24 cellular contexts compared by ENCODE assay signal in the genomic region with DNA sequence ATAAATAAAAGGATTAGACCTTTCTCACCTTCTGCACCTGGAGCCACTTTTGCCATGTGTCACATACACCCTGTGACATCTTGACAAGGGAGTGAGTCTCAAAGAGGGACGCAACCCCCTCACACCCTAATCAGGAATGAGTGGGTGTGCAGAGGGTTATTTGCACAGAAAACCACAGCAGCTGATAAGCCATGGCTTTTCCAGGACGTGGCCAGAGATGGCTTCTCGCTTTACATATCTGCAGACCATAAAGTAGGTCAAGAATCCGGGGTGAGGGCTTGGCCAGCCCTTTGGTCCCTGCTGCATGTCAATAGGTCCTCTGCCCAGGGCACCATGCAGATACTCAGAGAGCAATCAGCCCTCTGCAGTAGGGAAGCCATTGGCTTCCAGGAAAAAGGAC. TPM values are rescaled to one million over a fixed set of nuclear protein-coding genes. Genes with fewer than 3 reads are reported as not detected.
DNase-seq lines count a peak whose midpoint lies in the region; ATAC-seq and TF ChIP-seq lines count a peak whose summit lies in the region.
"Had no signal": no experiment of that assay in that cellular context is flagged by ENCODE, and none has a peak within 500 bp of the region (broad histone marks: within the 10 kb centered on the region; RNA-seq: fewer than 3 reads in every experiment).

No MANE protein-coding gene starts in this region.

- 16 to 33% (median 24%) methylated on average over 4 of the region's 4 CpGs for whole genome bisulfite sequencing in heart left ventricle, 4 donors

- H3K27me3 Mint-ChIP-seq in immature natural killer cell (ENCODE audit: low read depth in 3 of 3): peaks cover 7 to 8% (median 7%) of the 10 kb centered on the region in 3 donors
- peaks cover 11% of the 10 kb centered on the region for H3K27me3 Mint-ChIP-seq in activated naive CD8-positive, alpha-beta T cell treated with anti-CD3 and anti-CD28 coated beads, Interleukin-2, amount 50 U/mL, for 24 hours

- peak overlapping the region in 1 of 6 donors; percentile 40 for H3K27ac Mint-ChIP-seq in immature natural killer cell
- H3K27ac Mint-ChIP-seq in activated naive CD8-positive, alpha-beta T cell treated with anti-CD3 and anti-CD28 coated beads, Interleukin-2, amount 50 U/mL, for 24 hours: no peak overlapping the region
- H3K27ac Mint-ChIP-seq: activated CD8-positive, alpha-beta T cell treated with anti-CD3 and anti-CD28 coated beads for 36 hours; activated naive CD4-positive, alpha-beta T cell treated with anti-CD3 and anti-CD28 coated beads for 36 hours; nephron progenitor cell; progenitor cell of endocrine pancreas had no signal

- H3K9ac ChIP-seq in BLaER1 treated with 17β-estradiol and CSF1 and Interleukin-3, amounts not matched to agents 10 nM and 100 nM: 0 out of 22 replicates have a peak overlapping the region, but pooled peaks of 1 of the 11 experiments have one; percentile 15

- no peak for TF ChIP-seq CTCF in WERI-Rb-1 (IDR thresholded peaks at IDR 0.05; ENCODE audit: low read depth, low read length)
- TF ChIP-seq CTCF in mucosa of descending colon (IDR thresholded peaks at IDR 0.05): no peak
- no peak for TF ChIP-seq CTCF in heart left ventricle (IDR thresholded peaks at IDR 0.05)

- peak overlapping the region in 2 of 5 donors; percentile 21 to 62 for H3K4me3 Mint-ChIP-seq in immature natural killer cell
- H3K4me3 Mint-ChIP-seq in activated naive CD8-positive, alpha-beta T cell treated with anti-CD3 and anti-CD28 coated beads, Interleukin-2, amount 50 U/mL, for 24 hours: no peak overlapping the region
- H3K4me3 Mint-ChIP-seq: activated CD8-positive, alpha-beta T cell treated with anti-CD3 and anti-CD28 coated beads for 36 hours; activated naive CD4-positive, alpha-beta T cell treated with anti-CD3 and anti-CD28 coated beads for 36 hours; nephron progenitor cell had no signal

- no peaks in the 10 kb centered on the region for H3K36me3 ChIP-seq in BLaER1 treated with 17β-estradiol and CSF1 and Interleukin-3, amounts not matched to agents 10 nM and 100 nM
- no peaks in the 10 kb centered on the region for H3K36me3 ChIP-seq in WERI-Rb-1
- H3K36me3 ChIP-seq in mucosa of descending colon (ENCODE audit: low read depth): no peaks in the 10 kb centered on the region
- H3K36me3 ChIP-seq in heart left ventricle: no peaks in the 10 kb centered on the region
- H3K36me3 ChIP-seq: ascending aorta had no signal

- H3K4me3 ChIP-seq in BLaER1 treated with 17β-estradiol and CSF1 and Interleukin-3, amounts not matched to agents 10 nM and 100 nM: no peak overlapping the region
- H3K4me3 ChIP-seq in WERI-Rb-1 (ENCODE audit: low read depth, low read length) (no peak overlapping the region), mucosa of descending colon (no peak overlapping the region), heart left ventricle (no peak overlapping the region)
- H3K4me3 ChIP-seq: ascending aorta had no signal

- ATAC-seq in mucosa of descending colon (peak; percentile 80), heart left ventricle (no peak)
- ATAC-seq in activated naive CD8-positive, alpha-beta T cell treated with anti-CD3 and anti-CD28 coated beads, Interleukin-2, amount 50 U/mL, for 24 hours: no peak
- ATAC-seq: activated CD8-positive, alpha-beta T cell treated with anti-CD3 and anti-CD28 coated beads for 36 hours had no signal

- peaks cover 25 to 33% of the 10 kb centered on the region in 2 donors for H3K4me1 Mint-ChIP-seq in immature natural killer cell
- peaks cover 7% of the 10 kb centered on the region for H3K4me1 Mint-ChIP-seq in activated naive CD8-positive, alpha-beta T cell treated with anti-CD3 and anti-CD28 coated beads, Interleukin-2, amount 50 U/mL, for 24 hours
- H3K4me1 Mint-ChIP-seq: nephron progenitor cell had no signal

- H3K4me1 ChIP-seq in BLaER1 treated with 17β-estradiol and CSF1 and Interleukin-3, amounts not matched to agents 10 nM and 100 nM: peaks cover 10 to 53% (median 36%) of the 10 kb centered on the region in 10 experiments
- no peaks in the 10 kb centered on the region for H3K4me1 ChIP-seq in mucosa of descending colon (ENCODE audit: low read depth)
- H3K4me1 ChIP-seq in heart left ventricle: peaks cover 0 to 13% (median 0%) of the 10 kb centered on the region in 12 donors
- H3K4me1 ChIP-seq: ascending aorta had no signal

- intact Hi-C loops in mucosa of descending colon (cut with DNase I, micrococcal nuclease): no loop called here
- intact Hi-C loops in heart left ventricle (cut with DNase I): no loop called here

- H3K27me3 ChIP-seq in BLaER1 treated with 17β-estradiol and CSF1 and Interleukin-3, amounts not matched to agents 10 nM and 100 nM: no peaks in the 10 kb centered on the region
- H3K27me3 ChIP-seq in WERI-Rb-1 (ENCODE audit: insufficient read depth, low read depth, severe bottlenecking) (no peaks in the 10 kb centered on the region), heart left ventricle (peaks cover 0 to 38% (median 8%) of the 10 kb centered on the region in 9 donors)
- H3K27me3 ChIP-seq: ascending aorta had no signal

- no peaks in the 10 kb centered on the region for H3K9me3 ChIP-seq in BLaER1 treated with 17β-estradiol and CSF1 and Interleukin-3, amounts not matched to agents 10 nM and 100 nM (replicated peaks in 1 of 11)
- H3K9me3 ChIP-seq in WERI-Rb-1 (ENCODE audit: severe bottlenecking) (no peaks in the 10 kb centered on the region), mucosa of descending colon (no peaks in the 10 kb centered on the region), heart left ventricle (no peaks in the 10 kb centered on the region)
- H3K9me3 ChIP-seq: ascending aorta had no signal

- peaks cover 0 to 4% (median 0%) of the 10 kb centered on the region in 3 donors for H3K36me3 Mint-ChIP-seq in immature natural killer cell
- H3K36me3 Mint-ChIP-seq in activated naive CD8-positive, alpha-beta T cell treated with anti-CD3 and anti-CD28 coated beads, Interleukin-2, amount 50 U/mL, for 24 hours (ENCODE audit: low read depth): no peaks in the 10 kb centered on the region

- H4K20me1 ChIP-seq in BLaER1 treated with 17β-estradiol and CSF1 and Interleukin-3, amounts not matched to agents 10 nM and 100 nM: no peaks in the 10 kb centered on the region

- peak overlapping the region in 10 of 11 experiments; percentile 6 to 96 (median 51); a peak in 18 of 22 replicates for H3K4me2 ChIP-seq in BLaER1 treated with 17β-estradiol and CSF1 and Interleukin-3, amounts not matched to agents 10 nM and 100 nM

- H3K27ac ChIP-seq in BLaER1 treated with 17β-estradiol and CSF1 and Interleukin-3, amounts not matched to agents 10 nM and 100 nM: no peak overlapping the region
- H3K27ac ChIP-seq in WERI-Rb-1: peak overlapping the region; percentile 45
- no peak overlapping the region for H3K27ac ChIP-seq in heart left ventricle
- H3K27ac ChIP-seq: ascending aorta had no signal

- peaks cover 0 to 2% (median 0%) of the 10 kb centered on the region in 6 donors for H3K9me3 Mint-ChIP-seq in immature natural killer cell
- H3K9me3 Mint-ChIP-seq in activated naive CD8-positive, alpha-beta T cell treated with anti-CD3 and anti-CD28 coated beads, Interleukin-2, amount 50 U/mL, for 24 hours: no peaks in the 10 kb centered on the region
- H3K9me3 Mint-ChIP-seq: activated CD8-positive, alpha-beta T cell treated with anti-CD3 and anti-CD28 coated beads for 36 hours; activated naive CD4-positive, alpha-beta T cell treated with anti-CD3 and anti-CD28 coated beads for 36 hours; nephron progenitor cell had no signal

- TF ChIP-seq POLR2A in heart left ventricle (IDR thresholded peaks at IDR 0.05): no peak

- DNase-seq in LoVo (ENCODE audit: low spot score) (peak; percentile 71), WERI-Rb-1 (no peak), mucosa of descending colon (no peak), immature natural killer cell (no peak), NCI-H2081 treated with DMSO at 0.1 percent for 48 hours (lab: John Stamatoyannopoulos, UW) (no peak), heart left ventricle (no peak)
- no peak for DNase-seq in activated naive CD8-positive, alpha-beta T cell treated with anti-CD3 and anti-CD28 coated beads, Interleukin-2, amount 50 U/mL, for 24 hours
- DNase-seq: ACHN; activated CD4-positive, CD25-positive, alpha-beta regulatory T cell; activated CD8-positive, alpha-beta T cell treated with anti-CD3 and anti-CD28 coated beads for 36 hours; activated naive CD4-positive, alpha-beta T cell treated with anti-CD3 and anti-CD28 coated beads for 36 hours; activated T-cell treated with anti-CD3 and anti-CD28 coated beads, Interleukin-2, amount 50 U/mL, for 1 hour; HCEC 1CT; NCI-H1930; NCI-H524 treated with DMSO at 0.1 percent for 48 hours; nephron progenitor cell; SHP77 treated with DMSO at 0.1 percent for 48 hours; stimulated activated CD4-positive, alpha-beta T cell treated with anti-CD3 and anti-CD28 coated beads, Interleukin-4, amount 100 ng/mL, for 4 hours had no signal

RNA-seq across cellular contexts. Expression of a gene that starts 2.4 kb away (rescaled TPM):
- total RNA-seq in mucosa of descending colon (1 to 10 TPM; 2.0 TPM), heart left ventricle (1 to 10 TPM in 2 of 9 donors, under 1 TPM in 5, not detected in 2; 0.20 to 7.0 (median 0.42) TPM)
- polyA plus RNA-seq in immature natural killer cell (1 to 10 TPM; 1.9 to 4.2 (median 2.0) TPM), heart left ventricle (under 1 TPM; 0.15 to 0.61 TPM)
- total RNA-seq: activated CD8-positive, alpha-beta T cell treated with anti-CD3 and anti-CD28 coated beads for 36 hours; activated naive CD4-positive, alpha-beta T cell treated with anti-CD3 and anti-CD28 coated beads for 36 hours; ascending aorta; chondrocyte; fibroblast of lung; progenitor cell of endocrine pancreas; T-helper 1 cell treated with Interleukin-12 subunit alpha and Interleukin-12 subunit beta and Interleukin-4 antibody, amounts not matched to agents 30 ng/mL and 1 ng/mL, for 36 hours had no signal
- polyA plus RNA-seq: fibroblast of lung had no signal

RNA-seq across cellular contexts. Expression of a gene that starts 21.9 kb away (rescaled TPM):
- 1 to 10 TPM; 4.3 to 9.8 (median 9.0) TPM for total RNA-seq in mucosa of descending colon
- polyA plus RNA-seq in immature natural killer cell: 100 to 1,000 TPM; 208 to 218 (median 212) TPM
- total RNA-seq in heart left ventricle: 1 to 10 TPM in 8 of 9 donors, under 1 TPM in 1; 0.76 to 3.6 (median 1.7) TPM
- 1 to 10 TPM in 1 of 2 donors, under 1 TPM in 1; 0.83 to 2.0 TPM for polyA plus RNA-seq in heart left ventricle

RNA-seq across cellular contexts. Expression of a gene that starts 33.3 kb away (rescaled TPM):
- 100 to 1,000 TPM; 109 to 281 (median 164) TPM for total RNA-seq in mucosa of descending colon
- 1,000 to 10,000 TPM in 1 of 3 donors, 100 to 1,000 TPM in 2; 566 to 1,121 (median 751) TPM for polyA plus RNA-seq in immature natural killer cell
- total RNA-seq in heart left ventricle: 10 to 100 TPM; 11.6 to 42.2 (median 19.2) TPM
- polyA plus RNA-seq in heart left ventricle: 10 to 100 TPM in 1 of 2 donors, 1 to 10 TPM in 1; 7.5 to 37.7 TPM
